8 cellular contexts compared by ENCODE assay signal in genomic region chr19:15331419-15332310, GRCh38. TPM values are rescaled to one million over a fixed set of nuclear protein-coding genes. Genes with fewer than 3 reads are reported as not detected.
DNase-seq lines count a peak whose midpoint lies in the region; ATAC-seq and TF ChIP-seq lines count a peak whose summit lies in the region.

No MANE protein-coding gene starts in this region.

- peak overlapping the region; percentile 82 for H3K9ac ChIP-seq in MM.1S (ENCODE audit: low read length)

- H3K9me3 ChIP-seq in MM.1S (replicated peaks; ENCODE audit: insufficient read depth, low read length): no peaks in the 10 kb centered on the region

- WGBS in lower leg skin, 2 donors: 1% methylated on average over 65 to 73 of the region's 122 CpGs

- no peak for TF ChIP-seq CTCF in Calu3 (IDR thresholded peaks at IDR 0.05; ENCODE audit: unreplicated experiment)
- TF ChIP-seq CTCF in MM.1S (IDR thresholded peaks at IDR 0.05; ENCODE audit: low read length): no peak
- no peak for TF ChIP-seq CTCF in lower leg skin (IDR thresholded peaks at IDR 0.05)

- peak; percentile 34 for ATAC-seq in GM21717 (IDR thresholded peaks at IDR 0.05; ENCODE audit: unreplicated experiment)

- H3K9me3 Mint-ChIP-seq in Calu3 (ENCODE audit: low read depth, unreplicated experiment): no peaks in the 10 kb centered on the region

- peak overlapping the region; percentile 59 for H3K27ac Mint-ChIP-seq in Calu3 (ENCODE audit: unreplicated experiment)

- no peaks in the 10 kb centered on the region for H3K27me3 ChIP-seq in MM.1S (replicated peaks; ENCODE audit: insufficient read depth, low read length)

- peak overlapping the region; percentile 84 for H3K4me2 ChIP-seq in MM.1S (ENCODE audit: low read depth, low read length)

- peaks cover 6% of the 10 kb centered on the region for H3K4me1 ChIP-seq in MM.1S (ENCODE audit: low read length)

- intact Hi-C loops in Calu3 (cut with micrococcal nuclease; ENCODE audit: unreplicated experiment) (no loop called here), lower leg skin (cut with DNase I; ENCODE audit: low total_unique reads) (no loop called here)

- H3K36me3 ChIP-seq in MM.1S (replicated peaks; ENCODE audit: insufficient read depth, low read length): no peaks in the 10 kb centered on the region

- BruUV-seq in Calu3 (replicated peaks; lab: Mats Ljungman, UMichigan): no TSS peak

- CTCF ChIA-PET in Calu3 (lab: Charles Lee): interaction anchor here (0.7 kb wide), 1 partner anchor 136 kb away, joined by 3 read pairs; no protein-coding TSS in a partner anchor

- no peak overlapping the region for H2AFZ ChIP-seq in MM.1S (ENCODE audit: low read length)

- H3K4me3 Mint-ChIP-seq in Calu3 (ENCODE audit: low read depth, unreplicated experiment): peak overlapping the region; percentile 99

- peaks cover 58% of the 10 kb centered on the region for H3K79me2 ChIP-seq in MM.1S (ENCODE audit: low read length)

- H3K27me3 Mint-ChIP-seq in Calu3 (ENCODE audit: unreplicated experiment): no peaks in the 10 kb centered on the region

- peaks cover 20% of the 10 kb centered on the region for H3K4me1 Mint-ChIP-seq in Calu3 (ENCODE audit: low read depth, unreplicated experiment)

- peaks cover 23% of the 10 kb centered on the region for H3F3A ChIP-seq in MM.1S (ENCODE audit: insufficient read depth, low read length)

- DNase-seq in Calu3: peak; percentile 54
- peak; percentile 52 for DNase-seq in MM.1S
- DNase-seq in activated CD4-positive, alpha-beta T cell treated with anti-CD3 and anti-CD28 coated beads for 24 hours (ENCODE audit: low read depth in 2 of 2): peak; percentile 43
- peak in 1 of 2 donors; percentile 90 for DNase-seq in lower leg skin (ENCODE audit: low spot score in 2 of 2)
- peak; percentile 5 to 55 (median 31) for DNase-seq in stimulated activated CD4-positive, alpha-beta T cell treated with anti-CD3 and anti-CD28 coated beads, TNF-alpha, amount 100 ng/mL, for 1 hour (ENCODE audit: low read depth in 3 of 3, low spot score in 1 of 3)
- no peak for DNase-seq in foreskin melanocyte

- H3K27ac ChIP-seq in MM.1S (ENCODE audit: low read length) (peak overlapping the region; percentile 39; the same call in 1 of the 2 replicates), cingulate gyrus (ENCODE audit: low read depth, low read length) (peak overlapping the region; percentile 69)

- no peaks in the 10 kb centered on the region for H3K9me2 ChIP-seq in MM.1S (replicated peaks; ENCODE audit: insufficient read depth, low read length)

- peaks cover 44% of the 10 kb centered on the region for H4K20me1 ChIP-seq in MM.1S (ENCODE audit: insufficient read depth, low read length)

- no peak for TF ChIP-seq POLR2A in lower leg skin (IDR thresholded peaks at IDR 0.05)

- H3K4me3 ChIP-seq in MM.1S (ENCODE audit: low read length) (peak overlapping the region; percentile 76), lower leg skin (ENCODE audit: low read depth, poor library complexity, severe bottlenecking) (peak overlapping the region; percentile 85)

- H3K36me3 Mint-ChIP-seq in Calu3 (ENCODE audit: insufficient read depth, unreplicated experiment): peaks cover 36% of the 10 kb centered on the region

RNA-seq across cellular contexts. Expression of gene BRD4, which starts 0.7 kb away (rescaled TPM):
- total RNA-seq in Calu3 (2022) (92.2 and 93.9 TPM in 2 replicates), lower leg skin (10 to 100 TPM; 34.8 to 78.6 (median 49.2) TPM)

RNA-seq across cellular contexts. Expression of gene AKAP8, which starts 47.9 kb away (rescaled TPM):
- total RNA-seq in Calu3 (2022) (35.8 and 38.0 TPM in 2 replicates), lower leg skin (10 to 100 TPM; 28.8 to 53.1 (median 34.8) TPM)
